In genomic region chr5:57693488-57694305, GRCh38 we compare ENCODE assay signal across 12 cellular contexts.
A peak's percentile ranks its signal among the peaks of the same experiment; 100 is the strongest.
DNase-seq lines count a peak whose midpoint lies in the region; ATAC-seq and TF ChIP-seq lines count a peak whose summit lies in the region.
"Had no signal": no experiment of that assay in that cellular context is flagged by ENCODE, and none has a peak within 500 bp of the region (broad histone marks: within the 10 kb centered on the region; RNA-seq: fewer than 3 reads in every experiment).

No MANE protein-coding gene starts in this region.

- intact Hi-C loops in ascending aorta (cut with DNase I), result loop anchor here (2.0 to 10.0 kb wide), 3 partner anchors 289 to 767 kb away; partner anchors contain the start of genes GPBP1 and PLK2

- DNase-seq in ELR (ENCODE audit: low read depth) (peak; percentile 13), SJSA1 (ENCODE audit: low read depth in 1 of 2, low spot score in 2 of 2) (no peak), fibroblast of mammary gland (ENCODE audit: low read depth) (peak; percentile 62), progenitor cell of endocrine pancreas (ENCODE audit: low spot score, unreplicated experiment) (no peak), AG08395 (ENCODE audit: low spot score) (no peak), NCI-H524 (lab: John Stamatoyannopoulos, UW) (no peak), ascending aorta (ENCODE audit: low spot score in 2 of 2) (no peak)
- DNase-seq: activated CD8-positive, alpha-beta memory T cell treated with anti-CD3 and anti-CD28 coated beads for 24 hours; activated naive CD8-positive, alpha-beta T cell treated with anti-CD3 and anti-CD28 coated beads, Interleukin-2, amount 10 ng/mL, durations not matched to agents 7 days and 5 days; KBM-7; NCI-H2107 had no signal

- peaks cover 22% of the 10 kb centered on the region for H3K4me1 ChIP-seq in SJSA1 (replicated peaks)
- H3K4me1 ChIP-seq in ascending aorta, result peaks cover 3 to 32% of the 10 kb centered on the region in 2 donors

- ATAC-seq in HG02885 (IDR thresholded peaks at IDR 0.05; ENCODE audit: poor library complexity, unreplicated experiment), result no peak

- peak overlapping the region; percentile 38 for H3K4me3 Mint-ChIP-seq in progenitor cell of endocrine pancreas (ENCODE audit: low read depth)
- H3K4me3 Mint-ChIP-seq: activated naive CD8-positive, alpha-beta T cell treated with anti-CD3 and anti-CD28 coated beads, Interleukin-2, amount 10 ng/mL, durations not matched to agents 7 days and 5 days had no signal

- H3K36me3 Mint-ChIP-seq in progenitor cell of endocrine pancreas (ENCODE audit: insufficient read depth), result no peaks in the 10 kb centered on the region
- H3K36me3 Mint-ChIP-seq: activated naive CD8-positive, alpha-beta T cell treated with anti-CD3 and anti-CD28 coated beads, Interleukin-2, amount 10 ng/mL, durations not matched to agents 7 days and 5 days had no signal

- peak overlapping the region; percentile 52 for H3K27ac ChIP-seq in SJSA1
- peak overlapping the region in 1 of 2 donors; percentile 76 for H3K27ac ChIP-seq in ascending aorta

- H3K36me3 ChIP-seq in SJSA1 (no peaks in the 10 kb centered on the region), ascending aorta (no peaks in the 10 kb centered on the region)

- no peaks in the 10 kb centered on the region for H3K9me3 Mint-ChIP-seq in progenitor cell of endocrine pancreas (ENCODE audit: low read depth)
- H3K9me3 Mint-ChIP-seq: activated naive CD8-positive, alpha-beta T cell treated with anti-CD3 and anti-CD28 coated beads, Interleukin-2, amount 10 ng/mL, durations not matched to agents 7 days and 5 days had no signal

- no peak overlapping the region for H3K4me3 ChIP-seq in SJSA1
- H3K4me3 ChIP-seq in fibroblast of mammary gland (ENCODE audit: control insufficient read depth, low read depth, low read length), result no peak overlapping the region
- no peak overlapping the region for H3K4me3 ChIP-seq in ascending aorta

- no peaks in the 10 kb centered on the region for H3K27me3 Mint-ChIP-seq in progenitor cell of endocrine pancreas
- H3K27me3 Mint-ChIP-seq: activated naive CD8-positive, alpha-beta T cell treated with anti-CD3 and anti-CD28 coated beads, Interleukin-2, amount 10 ng/mL, durations not matched to agents 7 days and 5 days had no signal

- TF ChIP-seq CTCF in fibroblast of mammary gland (conservative IDR thresholded peaks at IDR 0.05; ENCODE audit: control insufficient read depth, insufficient read depth, low read depth, low read length), result no peak
- TF ChIP-seq CTCF in progenitor cell of endocrine pancreas (IDR thresholded peaks at IDR 0.05; ENCODE audit: unreplicated experiment), result no peak
- TF ChIP-seq CTCF in ascending aorta (IDR thresholded peaks at IDR 0.05), result no peak

- H3K27ac Mint-ChIP-seq in progenitor cell of endocrine pancreas, result peak overlapping the region; percentile 86
- H3K27ac Mint-ChIP-seq: activated naive CD8-positive, alpha-beta T cell treated with anti-CD3 and anti-CD28 coated beads, Interleukin-2, amount 10 ng/mL, durations not matched to agents 7 days and 5 days had no signal

- H3K9me3 ChIP-seq in SJSA1 (replicated peaks) (no peaks in the 10 kb centered on the region), ascending aorta (no peaks in the 10 kb centered on the region)

- peaks cover 28% of the 10 kb centered on the region for H3K4me1 Mint-ChIP-seq in progenitor cell of endocrine pancreas (ENCODE audit: low read depth)
- H3K4me1 Mint-ChIP-seq: activated naive CD8-positive, alpha-beta T cell treated with anti-CD3 and anti-CD28 coated beads, Interleukin-2, amount 10 ng/mL, durations not matched to agents 7 days and 5 days had no signal

- H3K27me3 ChIP-seq in SJSA1 (replicated peaks), result no peaks in the 10 kb centered on the region
- no peaks in the 10 kb centered on the region for H3K27me3 ChIP-seq in ascending aorta

Comparison
In these comparisons a context has a peak if more than half of its experiments do, and no peak if none do; other contexts are left out.
1. DNase-seq: peak in ELR (single experiment) and fibroblast of mammary gland (single experiment); none in SJSA1 (0 of 2), progenitor cell of endocrine pancreas (single experiment), AG08395 (single experiment), NCI-H524 (0 of 2) and ascending aorta (0 of 2).